In genomic region chr6:166954118-166954713, GRCh38 we compare ENCODE assay signal across 9 cellular contexts. TPM values are rescaled to one million over a fixed set of nuclear protein-coding genes. Genes with fewer than 3 reads are reported as not detected.
DNase-seq lines count a peak whose midpoint lies in the region; ATAC-seq and TF ChIP-seq lines count a peak whose summit lies in the region.
"Had no signal": no experiment of that assay in that cellular context is flagged by ENCODE, and none has a peak within 500 bp of the region (broad histone marks: within the 10 kb centered on the region; RNA-seq: fewer than 3 reads in every experiment).

No MANE protein-coding gene starts in this region.

- peak overlapping the region; percentile 98; the same call in 1 of the 2 replicates for H3K4me3 ChIP-seq in BLaER1
- peak overlapping the region; percentile 85; the same call in 1 of the 2 replicates for H3K4me3 ChIP-seq in GM08714 (ENCODE audit: low read length)
- peak overlapping the region; percentile 13 for H3K4me3 ChIP-seq in mononuclear cell (ENCODE audit: low read length)
- no peak overlapping the region for H3K4me3 ChIP-seq in vagina
- H3K4me3 ChIP-seq: SJSA1 had no signal

- intact Hi-C loops in vagina (cut with DNase I), result no loop called here

- peak overlapping the region; percentile 28; the same call in 1 of the 2 replicates for H3K27ac ChIP-seq in BLaER1
- no peak overlapping the region for H3K27ac ChIP-seq in vagina
- H3K27ac ChIP-seq: SJSA1 had no signal

- peaks cover 33% of the 10 kb centered on the region for H3K36me3 ChIP-seq in BLaER1
- no peaks in the 10 kb centered on the region for H3K36me3 ChIP-seq in vagina
- H3K36me3 ChIP-seq: SJSA1 had no signal

- H3K4me3 Mint-ChIP-seq in activated T-helper 17 cell treated with anti-CD3 and anti-CD28 coated beads, Interleukin-2, amount 50 U/mL, for 72 hours, result peak overlapping the region; percentile 99

- peaks cover 69% of the 10 kb centered on the region for H3K36me3 Mint-ChIP-seq in activated T-helper 17 cell treated with anti-CD3 and anti-CD28 coated beads, Interleukin-2, amount 50 U/mL, for 72 hours (ENCODE audit: low read depth)

- H3K27me3 ChIP-seq in BLaER1 (no peaks in the 10 kb centered on the region), mononuclear cell (ENCODE audit: insufficient read depth, low read length) (no peaks in the 10 kb centered on the region), vagina (no peaks in the 10 kb centered on the region)
- H3K27me3 ChIP-seq: SJSA1 had no signal

- H3K9me3 Mint-ChIP-seq in activated T-helper 17 cell treated with anti-CD3 and anti-CD28 coated beads, Interleukin-2, amount 50 U/mL, for 72 hours, result no peaks in the 10 kb centered on the region

- H3K4me2 ChIP-seq in BLaER1, result peak overlapping the region; percentile 91

- H3K4me1 ChIP-seq in BLaER1 (peaks cover 84% of the 10 kb centered on the region), mononuclear cell (ENCODE audit: insufficient read depth, low read length) (peaks cover 87% of the 10 kb centered on the region), vagina (peaks cover 57% of the 10 kb centered on the region)

- peaks cover 51% of the 10 kb centered on the region for H3K4me1 Mint-ChIP-seq in activated T-helper 17 cell treated with anti-CD3 and anti-CD28 coated beads, Interleukin-2, amount 50 U/mL, for 72 hours

- no peak for TF ChIP-seq POLR2A in vagina (IDR thresholded peaks at IDR 0.05)

- ATAC-seq in activated T-helper 17 cell treated with anti-CD3 and anti-CD28 coated beads, Interleukin-2, amount 50 U/mL, for 72 hours (replicated peaks), result no peak
- ATAC-seq in SK-N-SH treated with all-trans-retinoic acid at 6 μM for 48 hours (no peak), HG03097 (IDR thresholded peaks at IDR 0.05; ENCODE audit: low FRiP score, unreplicated experiment) (no peak)

- peak overlapping the region; percentile 25; the same call in 1 of the 2 replicates for H3K9ac ChIP-seq in BLaER1

- H4K20me1 ChIP-seq in BLaER1, result peaks cover 57% of the 10 kb centered on the region

- no peak for TF ChIP-seq CTCF in vagina (IDR thresholded peaks at IDR 0.05)

- H3K9me3 ChIP-seq in BLaER1, result no peaks in the 10 kb centered on the region
- H3K9me3 ChIP-seq in mononuclear cell (ENCODE audit: low read depth, low read length), result no peaks in the 10 kb centered on the region
- no peaks in the 10 kb centered on the region for H3K9me3 ChIP-seq in vagina
- H3K9me3 ChIP-seq: SJSA1 had no signal

- no peaks in the 10 kb centered on the region for H3K27me3 Mint-ChIP-seq in activated T-helper 17 cell treated with anti-CD3 and anti-CD28 coated beads, Interleukin-2, amount 50 U/mL, for 72 hours

- H3K27ac Mint-ChIP-seq in activated T-helper 17 cell treated with anti-CD3 and anti-CD28 coated beads, Interleukin-2, amount 50 U/mL, for 72 hours, result peak overlapping the region; percentile 42

- DNase-seq in CD1c-positive myeloid dendritic cell (ENCODE audit: extremely low spot score) (no peak), vagina (ENCODE audit: extremely low spot score in 2 of 2) (no peak)

TF ChIP-seq in SK-N-SH treated with all-trans-retinoic acid at 6 μM for 48 hours, 23 proteins besides CTCF, POLR2A, EP300 and RAD21:
- TF ChIP-seq SNAI2 (CRISPR knock-in tag; IDR thresholded peaks at IDR 0.05) (no peak), ESRRG (CRISPR knock-in tag; IDR thresholded peaks at IDR 0.05) (no peak), TOX (CRISPR knock-in tag; IDR thresholded peaks at IDR 0.05; ENCODE audit: borderline replicate concordance) (no peak), RARB (CRISPR knock-in tag; IDR thresholded peaks at IDR 0.05) (no peak), CSDC2 (CRISPR knock-in tag; IDR thresholded peaks at IDR 0.05) (no peak), PATZ1 (CRISPR knock-in tag; IDR thresholded peaks at IDR 0.05; ENCODE audit: borderline replicate concordance) (no peak), ZFP30 (CRISPR knock-in tag; IDR thresholded peaks at IDR 0.05) (no peak), GLIS3 (CRISPR knock-in tag; IDR thresholded peaks at IDR 0.05) (no peak), PPARA (CRISPR knock-in tag; IDR thresholded peaks at IDR 0.05; ENCODE audit: borderline replicate concordance) (no peak), TSHZ2 (CRISPR knock-in tag; IDR thresholded peaks at IDR 0.05) (no peak), CSRNP3 (CRISPR knock-in tag; IDR thresholded peaks at IDR 0.05) (no peak), ZNF70 (CRISPR knock-in tag; IDR thresholded peaks at IDR 0.05) (no peak), ZNF8 (CRISPR knock-in tag; IDR thresholded peaks at IDR 0.05) (no peak), ZC3H10 (CRISPR knock-in tag; IDR thresholded peaks at IDR 0.05) (no peak), OSR1 (CRISPR knock-in tag; IDR thresholded peaks at IDR 0.05) (no peak), ZFP3 (CRISPR knock-in tag; IDR thresholded peaks at IDR 0.05) (no peak), TCF4 (CRISPR knock-in tag; IDR thresholded peaks at IDR 0.05; ENCODE audit: borderline replicate concordance) (no peak), POU6F1 (CRISPR knock-in tag; IDR thresholded peaks at IDR 0.05; ENCODE audit: borderline replicate concordance, low read depth) (no peak)
TF ChIP-seq in SK-N-SH treated with all-trans-retinoic acid at 6 μM for 48 hours: peak in this region for 0.

RNA-seq across cellular contexts. Expression of gene RNASET2, which starts 2.1 kb away (rescaled TPM):
- total RNA-seq in activated T-helper 17 cell treated with anti-CD3 and anti-CD28 coated beads, Interleukin-2, amount 50 U/mL, for 72 hours, result 100 to 1,000 TPM in 1 of 2 donors, 10 to 100 TPM in 1; 94.2 to 210 TPM
- 178 TPM for total RNA-seq in mononuclear cell
- 31.4 TPM for total RNA-seq in vagina

RNA-seq across cellular contexts. Expression of gene CEP43, which starts 45.0 kb away (rescaled TPM):
- 10 to 100 TPM; 24.7 to 29.0 TPM for total RNA-seq in activated T-helper 17 cell treated with anti-CD3 and anti-CD28 coated beads, Interleukin-2, amount 50 U/mL, for 72 hours
- total RNA-seq in mononuclear cell (12.6 TPM), vagina (9.1 TPM)

Comparison
In these comparisons a context has a peak if more than half of its experiments do, and no peak if none do; other contexts are left out.
1. H3K4me3 ChIP-seq: peak in BLaER1 (single experiment), GM08714 (single experiment) and mononuclear cell (single experiment); none in vagina (0 of 2).